In genomic region chr1:17118706-17119075, GRCh38 we compare ENCODE assay signal across 1 cellular context.
A peak's percentile ranks its signal among the peaks of the same experiment; 100 is the strongest.
TF ChIP-seq lines count a peak whose summit lies in the region.

No MANE protein-coding gene starts in this region.

TF ChIP-seq in GM12878, 131 proteins besides CTCF, POLR2A, EP300 and RAD21 (continued from another document):
- no peak for TF ChIP-seq NKRF (conservative IDR thresholded peaks at IDR 0.05)
- TF ChIP-seq SMAD1 (IDR thresholded peaks at IDR 0.05; ENCODE audit: low read depth, partially characterized antibody): peak; percentile 22
- TF ChIP-seq ZNF384 (IDR thresholded peaks at IDR 0.05; ENCODE audit: borderline replicate concordance, low read depth, low read length): no peak
TF ChIP-seq in GM12878: peak in this region for 7.
